Comparison of ENCODE assay signal across 15 cellular contexts in genomic region chr3:16203031-16203430, GRCh38. TPM values are rescaled to one million over a fixed set of nuclear protein-coding genes. Genes with fewer than 3 reads are reported as not detected.
DNase-seq lines count a peak whose midpoint lies in the region; ATAC-seq and TF ChIP-seq lines count a peak whose summit lies in the region.
"Had no signal": no experiment of that assay in that cellular context is flagged by ENCODE, and none has a peak within 500 bp of the region (broad histone marks: within the 10 kb centered on the region; RNA-seq: fewer than 3 reads in every experiment).

No MANE protein-coding gene starts in this region.

- H3K4me3 Mint-ChIP-seq in stimulated activated naive CD8-positive, alpha-beta T cell treated with anti-CD3 and anti-CD28 coated beads, Interleukin-15, amount 100 ng/mL, for 72 hours, result no peak overlapping the region
- no peak overlapping the region for H3K4me3 Mint-ChIP-seq in chondrocyte (ENCODE audit: unreplicated experiment)
- H3K4me3 Mint-ChIP-seq in CD14-positive monocyte, result no peak overlapping the region
- H3K4me3 Mint-ChIP-seq: nephron had no signal

- no peak overlapping the region for H3K4me3 ChIP-seq in fibroblast of the aortic adventitia (ENCODE audit: low read depth, low read length)
- H3K4me3 ChIP-seq: HAP-1, heart right ventricle, left lung had no signal

- TF ChIP-seq CTCF in RWPE1 (conservative IDR thresholded peaks at IDR 0.05; ENCODE audit: low read depth) (no peak), fibroblast of the aortic adventitia (IDR thresholded peaks at IDR 0.05; ENCODE audit: insufficient read depth, low read length) (no peak), chondrocyte (IDR thresholded peaks at IDR 0.05) (no peak), CD14-positive monocyte (IDR thresholded peaks at IDR 0.05) (no peak)

- POLR2A ChIA-PET in RWPE1 (lab: Yijun Ruan, JAX; ENCODE audit: low non-redundant PET), result no interaction called here

- peak overlapping the region in 1 of 2 donors; percentile 16 for H3K27ac Mint-ChIP-seq in stimulated activated naive CD8-positive, alpha-beta T cell treated with anti-CD3 and anti-CD28 coated beads, Interleukin-15, amount 100 ng/mL, for 72 hours
- no peak overlapping the region for H3K27ac Mint-ChIP-seq in chondrocyte (ENCODE audit: unreplicated experiment)
- H3K27ac Mint-ChIP-seq in CD14-positive monocyte, result no peak overlapping the region

- DNase-seq in stimulated activated CD4-positive, alpha-beta T cell treated with anti-CD3 and anti-CD28 coated beads, Interleukin-1b, Interleukin-23, amount 100 ng/mL, for 48 hours, result peak; percentile 38
- DNase-seq in stimulated activated CD4-positive, alpha-beta T cell treated with anti-CD3 and anti-CD28 coated beads, Interleukin-12 subunit alpha, Interleukin-12 subunit beta, amount 100 ng/mL, for 4 hours, result no peak
- peak; percentile 24 for DNase-seq in RWPE1 (ENCODE audit: low spot score)
- DNase-seq in fibroblast of the aortic adventitia (ENCODE audit: low read depth), result peak; percentile 55
- peak in 1 of 2 donors; percentile 14 for DNase-seq in stimulated activated naive CD8-positive, alpha-beta T cell treated with anti-CD3 and anti-CD28 coated beads, Interleukin-15, amount 100 ng/mL, for 72 hours
- no peak for DNase-seq in chondrocyte (ENCODE audit: low spot score)
- DNase-seq in SKM-1 treated with dmso at 0.1 percent for 144 hours (lab: John Stamatoyannopoulos, UW; ENCODE audit: unreplicated experiment), result no peak
- DNase-seq in CD14-positive monocyte (ENCODE audit: low spot score), result no peak
- DNase-seq: effector CD4-positive, alpha-beta T cell; heart right ventricle; left lung; NCI-H2227 treated with DMSO at 0.1 percent for 48 hours had no signal

- H3K27me3 Mint-ChIP-seq in stimulated activated naive CD8-positive, alpha-beta T cell treated with anti-CD3 and anti-CD28 coated beads, Interleukin-15, amount 100 ng/mL, for 72 hours, result peaks cover 28% of the 10 kb centered on the region
- H3K27me3 Mint-ChIP-seq in chondrocyte (ENCODE audit: low read depth) (no peaks in the 10 kb centered on the region), CD14-positive monocyte (ENCODE audit: low read depth in 3 of 3) (peaks cover 0 to 7% (median 7%) of the 10 kb centered on the region in 3 donors)

- no peaks in the 10 kb centered on the region for H3K9me3 Mint-ChIP-seq in stimulated activated naive CD8-positive, alpha-beta T cell treated with anti-CD3 and anti-CD28 coated beads, Interleukin-15, amount 100 ng/mL, for 72 hours
- no peaks in the 10 kb centered on the region for H3K9me3 Mint-ChIP-seq in chondrocyte (ENCODE audit: low read depth)
- no peaks in the 10 kb centered on the region for H3K9me3 Mint-ChIP-seq in CD14-positive monocyte

- intact Hi-C loops in CD14-positive monocyte (cut with micrococcal nuclease), result no loop called here

- H3K36me3 Mint-ChIP-seq in chondrocyte (ENCODE audit: low read depth), result no peaks in the 10 kb centered on the region
- H3K36me3 Mint-ChIP-seq in CD14-positive monocyte, result no peaks in the 10 kb centered on the region

- peak; percentile 82 for ATAC-seq in stimulated activated naive CD8-positive, alpha-beta T cell treated with anti-CD3 and anti-CD28 coated beads, Interleukin-15, amount 100 ng/mL, for 72 hours
- ATAC-seq: heart right ventricle, left lung, Panc1 had no signal

- CTCF ChIA-PET in RWPE1 (lab: Yijun Ruan, JAX), result no interaction called here

- peaks cover 18% of the 10 kb centered on the region for H3K4me1 Mint-ChIP-seq in stimulated activated naive CD8-positive, alpha-beta T cell treated with anti-CD3 and anti-CD28 coated beads, Interleukin-15, amount 100 ng/mL, for 72 hours
- H3K4me1 Mint-ChIP-seq in chondrocyte (ENCODE audit: low read depth) (peaks cover 15% of the 10 kb centered on the region), CD14-positive monocyte (no peaks in the 10 kb centered on the region)
- H3K4me1 Mint-ChIP-seq: nephron had no signal

- H3K27ac ChIP-seq in RWPE1, result no peak overlapping the region
- H3K27ac ChIP-seq: heart right ventricle, left lung had no signal

RNA-seq across cellular contexts. Expression of gene GALNT15, which starts 28.6 kb away (rescaled TPM):
- total RNA-seq in fibroblast of the aortic adventitia (ENCODE audit: low replicate concordance) (10.9 and 22.0 TPM in 2 replicates), chondrocyte (0.28 to 1.2 TPM (median 0.40 TPM) in 3 replicates)
- polyA plus RNA-seq in CD14-positive monocyte, result not detected

Comparison
In these comparisons a context has a peak if more than half of its experiments do, and no peak if none do; other contexts are left out.
1. DNase-seq: peak in stimulated activated CD4-positive, alpha-beta T cell treated with anti-CD3 and anti-CD28 coated beads, Interleukin-1b, Interleukin-23, amount 100 ng/mL, for 48 hours (single experiment), RWPE1 (single experiment) and fibroblast of the aortic adventitia (single experiment); none in stimulated activated CD4-positive, alpha-beta T cell treated with anti-CD3 and anti-CD28 coated beads, Interleukin-12 subunit alpha, Interleukin-12 subunit beta, amount 100 ng/mL, for 4 hours (single experiment), chondrocyte (single experiment), SKM-1 treated with dmso at 0.1 percent for 144 hours (single experiment) and CD14-positive monocyte (single experiment).